In the genomic region with DNA sequence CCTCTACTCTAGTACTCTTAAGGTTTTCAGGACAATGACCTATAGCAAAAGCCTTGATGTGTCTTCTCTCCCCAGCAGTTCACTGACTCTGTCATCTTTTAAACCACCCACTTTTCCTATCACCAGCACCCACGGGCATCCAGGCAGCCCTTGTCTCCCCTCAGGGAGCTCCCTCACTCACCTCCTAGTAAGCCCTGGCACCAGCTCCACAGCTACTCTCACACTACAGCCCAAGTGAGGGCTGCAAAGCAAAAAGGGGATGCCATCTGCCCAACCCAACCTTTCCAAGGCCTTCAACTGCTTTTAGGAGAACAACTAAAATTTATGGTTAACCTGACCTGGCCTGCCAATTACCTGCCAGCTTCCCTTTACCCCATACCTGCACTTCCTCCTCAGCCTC, we compare ENCODE assay signal across 27 cellular contexts.
"Had no signal": no experiment of that assay in that cellular context is flagged by ENCODE, and none has a peak within 500 bp of the region (broad histone marks: within the 10 kb centered on the region; RNA-seq: fewer than 3 reads in every experiment).

No MANE protein-coding gene starts in this region.

- H3K9me3 Mint-ChIP-seq: activated CD4-positive, alpha-beta memory T cell treated with anti-CD3 and anti-CD28 coated beads, Interleukin-2, amount 10 ng/mL, durations not matched to agents 7 days and 5 days; activated T-cell treated with anti-CD3 and anti-CD28 coated beads, Interleukin-2, amount 50 U/mL, for 72 hours; brain; nephron; T-cell had no signal

- H3K4me1 ChIP-seq: ascending aorta, testis had no signal

- H3K4me2 ChIP-seq: smooth muscle cell had no signal

- DNase-seq: activated CD4-positive, alpha-beta memory T cell treated with anti-CD3 and anti-CD28 coated beads, Interleukin-2, amount 10 ng/mL, durations not matched to agents 7 days and 5 days; activated CD4-positive, alpha-beta T cell treated with anti-CD3 and anti-CD28 coated beads for 48 hours; activated effector memory CD4-positive, alpha-beta T cell treated with Interleukin-2 at 50 U/mL for 16 hours; activated naive CD4-positive, alpha-beta T cell treated with Interleukin-2 at 50 U/mL for 16 hours; activated T-cell treated with anti-CD3 and anti-CD28 coated beads, Interleukin-2, amount 50 U/mL, for 72 hours; dorsolateral prefrontal cortex; effector memory CD4-positive, alpha-beta T cell; erythroblast; gastrocnemius medialis; glutamatergic neuron; left lung; ovary; retina; stimulated activated CD4-positive, alpha-beta T cell treated with anti-CD3 and anti-CD28 coated beads, Interleukin-1b, Interleukin-23, amount 100 ng/mL, for 48 hours; stimulated activated CD4-positive, alpha-beta T cell treated with anti-CD3 and anti-CD28 coated beads, Interleukin-4, amount 100 ng/mL, for 4 hours; stimulated activated naive CD4-positive, alpha-beta T cell; T-cell; testis; transverse colon had no signal

- H3K27ac Mint-ChIP-seq: activated CD4-positive, alpha-beta memory T cell treated with anti-CD3 and anti-CD28 coated beads, Interleukin-2, amount 10 ng/mL, durations not matched to agents 7 days and 5 days; activated naive CD8-positive, alpha-beta T cell; activated T-cell treated with anti-CD3 and anti-CD28 coated beads, Interleukin-2, amount 50 U/mL, for 72 hours; brain; nephron; T-cell had no signal

- H3K27me3 Mint-ChIP-seq: activated CD4-positive, alpha-beta memory T cell treated with anti-CD3 and anti-CD28 coated beads, Interleukin-2, amount 10 ng/mL, durations not matched to agents 7 days and 5 days; activated naive CD8-positive, alpha-beta T cell; T-cell had no signal

- H3K4me1 Mint-ChIP-seq: activated CD4-positive, alpha-beta memory T cell treated with anti-CD3 and anti-CD28 coated beads, Interleukin-2, amount 10 ng/mL, durations not matched to agents 7 days and 5 days had no signal

- H3K9me3 ChIP-seq: ascending aorta, gastrocnemius medialis, left lung, ovary, prostate gland, testis, transverse colon had no signal

- H3K27me3 ChIP-seq: ascending aorta, dorsolateral prefrontal cortex, gastrocnemius medialis, ovary, testis, transverse colon had no signal

- H3K36me3 ChIP-seq: ovary, prostate gland had no signal

- H3K4me3 Mint-ChIP-seq: activated CD4-positive, alpha-beta memory T cell treated with anti-CD3 and anti-CD28 coated beads, Interleukin-2, amount 10 ng/mL, durations not matched to agents 7 days and 5 days; activated naive CD8-positive, alpha-beta T cell; activated T-cell treated with anti-CD3 and anti-CD28 coated beads, Interleukin-2, amount 50 U/mL, for 72 hours; brain; nephron; T-cell had no signal

- H3K4me3 ChIP-seq: ascending aorta, coronary artery, dorsolateral prefrontal cortex, gastrocnemius medialis, left lung, lung, ovary, prostate gland, smooth muscle cell, testis, transverse colon had no signal

- H3K27ac ChIP-seq: ascending aorta, coronary artery, gastrocnemius medialis, left lung, ovary, prostate gland, testis, transverse colon had no signal

- ATAC-seq: activated T-cell treated with anti-CD3 and anti-CD28 coated beads, Interleukin-2, amount 50 U/mL, for 72 hours; gastrocnemius medialis; left lung; T-cell had no signal
